ENCODE assay signal across 8 cellular contexts in genomic region chr11:107018274-107018901, GRCh38. TPM values are rescaled to one million over a fixed set of nuclear protein-coding genes. Genes with fewer than 3 reads are reported as not detected.
DNase-seq lines count a peak whose midpoint lies in the region; ATAC-seq and TF ChIP-seq lines count a peak whose summit lies in the region.

Gene GUCY1A2 (minus strand): TSS chr11:107018476. CDS start chr11:107018055, 421 bp downstream.

- H3K27me3 ChIP-seq in upper lobe of left lung, result peaks cover 0 to 16% (median 8%) of the 10 kb centered on the region in 4 donors

- no peak for TF ChIP-seq POLR2A in upper lobe of left lung (IDR thresholded peaks at IDR 0.05)

- no peaks in the 10 kb centered on the region for H3K9me3 Mint-ChIP-seq in memory B cell

- DNase-seq in NCI-H2081 (lab: John Stamatoyannopoulos, UW), result peak; percentile 60 to 67
- no peak for DNase-seq in NCI-H2081 treated with DMSO at 0.1 percent for 48 hours (lab: John Stamatoyannopoulos, UW)
- peak; percentile 27 for DNase-seq in NCI-H2196 treated with DMSO at 0.1 percent for 48 hours (lab: John Stamatoyannopoulos, UW; ENCODE audit: unreplicated experiment)
- DNase-seq in coronary artery (ENCODE audit: low spot score), result no peak
- no peak for DNase-seq in memory B cell (ENCODE audit: low spot score in 2 of 2)
- DNase-seq in upper lobe of left lung, result peak in 1 of 2 donors; percentile 79
- DNase-seq in CD1c-positive myeloid dendritic cell (ENCODE audit: extremely low spot score), result no peak

- H3K4me3 Mint-ChIP-seq in memory B cell, result peak within 1 kb of the TSS; percentile 56

- TF ChIP-seq CTCF in coronary artery (IDR thresholded peaks at IDR 0.05) (no peak), upper lobe of left lung (IDR thresholded peaks at IDR 0.05) (no peak)

- ATAC-seq in HG02571 (IDR thresholded peaks at IDR 0.05; ENCODE audit: unreplicated experiment) (peak; percentile 35), memory B cell (ENCODE audit: low read depth) (no peak), upper lobe of left lung (ENCODE audit: low FRiP score in 2 of 2) (peak; percentile 19 to 71)

- no peak within 1 kb of the TSS for H3K27ac Mint-ChIP-seq in memory B cell

- peaks cover 17% of the 10 kb centered on the region for H3K27me3 Mint-ChIP-seq in memory B cell

- 3 to 4% methylated on average over 12 to 24 of the region's 60 CpGs for WGBS in upper lobe of left lung, 2 donors

- H3K27ac ChIP-seq in coronary artery (peak within 1 kb of the TSS in 1 of 2 donors; percentile 78), upper lobe of left lung (peak within 1 kb of the TSS in 2 of 4 donors; percentile 26 to 64)

- no peak for TF ChIP-seq EP300 in upper lobe of left lung (IDR thresholded peaks at IDR 0.05)

- H3K4me3 ChIP-seq in coronary artery (peak within 1 kb of the TSS; percentile 74), upper lobe of left lung (peak within 1 kb of the TSS; percentile 20 to 53 (median 49))

- H3K4me1 ChIP-seq in upper lobe of left lung, result peaks cover 0 to 21% (median 11%) of the 10 kb centered on the region in 4 donors

- H3K36me3 ChIP-seq in upper lobe of left lung, result no peaks in the 10 kb centered on the region

- no peaks in the 10 kb centered on the region for H3K9me3 ChIP-seq in upper lobe of left lung

- no peaks in the 10 kb centered on the region for H3K36me3 Mint-ChIP-seq in memory B cell

- H3K4me1 Mint-ChIP-seq in memory B cell, result peaks cover 4% of the 10 kb centered on the region

RNA-seq across cellular contexts. Expression of gene GUCY1A2, which starts in this region (rescaled TPM):
- 10 to 100 TPM in 3 of 6 donors, 1 to 10 TPM in 3; 4.2 to 22.9 (median 9.2) TPM for total RNA-seq in upper lobe of left lung

Comparison
In these comparisons a context has a peak if more than half of its experiments do, and no peak if none do; other contexts are left out.
1. DNase-seq: peak in NCI-H2081 (2 of 2) and NCI-H2196 treated with DMSO at 0.1 percent for 48 hours (single experiment); none in NCI-H2081 treated with DMSO at 0.1 percent for 48 hours (single experiment), coronary artery (single experiment), memory B cell (0 of 2) and CD1c-positive myeloid dendritic cell (single experiment).